Comparison of ENCODE assay signal across 8 cellular contexts in genomic region chr19:18339703-18340102, GRCh38. TPM values are rescaled to one million over a fixed set of nuclear protein-coding genes. Genes with fewer than 3 reads are reported as not detected.
DNase-seq lines count a peak whose midpoint lies in the region; ATAC-seq and TF ChIP-seq lines count a peak whose summit lies in the region.

No MANE protein-coding gene starts in this region.

- ATAC-seq in activated CD8-positive, alpha-beta memory T cell treated with anti-CD3 and anti-CD28 coated beads, Interleukin-2, amount 10 ng/mL, durations not matched to agents 7 days and 5 days: no peak
- ATAC-seq in GM18868 (IDR thresholded peaks at IDR 0.05; ENCODE audit: unreplicated experiment): no peak

- H3K36me3 Mint-ChIP-seq in activated CD8-positive, alpha-beta memory T cell treated with anti-CD3 and anti-CD28 coated beads, Interleukin-2, amount 10 ng/mL, durations not matched to agents 7 days and 5 days: peaks cover 1% of the 10 kb centered on the region
- peaks cover 1% of the 10 kb centered on the region for H3K36me3 Mint-ChIP-seq in chondrocyte (ENCODE audit: low read depth)
- no peaks in the 10 kb centered on the region for H3K36me3 Mint-ChIP-seq in nephron progenitor cell (ENCODE audit: low read depth)

- peaks cover 17% of the 10 kb centered on the region for H3K4me1 Mint-ChIP-seq in activated CD8-positive, alpha-beta memory T cell treated with anti-CD3 and anti-CD28 coated beads, Interleukin-2, amount 10 ng/mL, durations not matched to agents 7 days and 5 days
- H3K4me1 Mint-ChIP-seq in chondrocyte (ENCODE audit: low read depth) (peaks cover 10% of the 10 kb centered on the region), nephron progenitor cell (peaks cover 28% of the 10 kb centered on the region)

- peak overlapping the region; percentile 72 for H3K4me3 Mint-ChIP-seq in activated CD8-positive, alpha-beta memory T cell treated with anti-CD3 and anti-CD28 coated beads, Interleukin-2, amount 10 ng/mL, durations not matched to agents 7 days and 5 days
- H3K4me3 Mint-ChIP-seq in chondrocyte (ENCODE audit: unreplicated experiment) (peak overlapping the region; percentile 74), nephron progenitor cell (peak overlapping the region; percentile 86)

- peak overlapping the region; percentile 80 for H3K27ac Mint-ChIP-seq in activated CD8-positive, alpha-beta memory T cell treated with anti-CD3 and anti-CD28 coated beads, Interleukin-2, amount 10 ng/mL, durations not matched to agents 7 days and 5 days
- H3K27ac Mint-ChIP-seq in chondrocyte (ENCODE audit: unreplicated experiment) (peak overlapping the region; percentile 74), nephron progenitor cell (no peak overlapping the region)

- no peak for DNase-seq in activated CD8-positive, alpha-beta memory T cell treated with anti-CD3 and anti-CD28 coated beads, Interleukin-2, amount 10 ng/mL, durations not matched to agents 7 days and 5 days
- DNase-seq in activated CD8-positive, alpha-beta memory T cell treated with anti-CD3 and anti-CD28 coated beads, Interleukin-2, amount 50 U/mL, for 48 hours: no peak
- DNase-seq in NCI-H524 treated with DMSO at 0.1 percent for 48 hours (lab: John Stamatoyannopoulos, UW) (peak; percentile 46), chondrocyte (ENCODE audit: low spot score) (no peak), nephron progenitor cell (peak; percentile 25), NCI-H2029 (lab: John Stamatoyannopoulos, UW) (no peak)
- no peak for DNase-seq in stimulated activated CD4-positive, alpha-beta T cell treated with anti-CD3 and anti-CD28 coated beads, Interleukin-4, amount 100 ng/mL, for 24 hours

- H3K9me3 Mint-ChIP-seq in activated CD8-positive, alpha-beta memory T cell treated with anti-CD3 and anti-CD28 coated beads, Interleukin-2, amount 10 ng/mL, durations not matched to agents 7 days and 5 days (ENCODE audit: low read depth): no peaks in the 10 kb centered on the region
- no peaks in the 10 kb centered on the region for H3K9me3 Mint-ChIP-seq in chondrocyte (ENCODE audit: low read depth)
- H3K9me3 Mint-ChIP-seq in nephron progenitor cell: no peaks in the 10 kb centered on the region

- CTCF ChIA-PET in activated CD8-positive, alpha-beta memory T cell treated with anti-CD3 and anti-CD28 coated beads, Interleukin-2, amount 10 ng/mL, durations not matched to agents 7 days and 5 days (lab: Charles Lee): interaction anchor here (1.1 to 8.9 kb wide), 16 partner anchors 10 to 148 kb away, joined by 3 to 78 read pairs (median 4); partner anchors contain the start of genes JUND, LSM4 and SSBP4

- peak; percentile 53 for TF ChIP-seq CTCF in chondrocyte (IDR thresholded peaks at IDR 0.05)
- TF ChIP-seq CTCF in nephron progenitor cell (IDR thresholded peaks at IDR 0.05): no peak

- H3K27me3 Mint-ChIP-seq in activated CD8-positive, alpha-beta memory T cell treated with anti-CD3 and anti-CD28 coated beads, Interleukin-2, amount 10 ng/mL, durations not matched to agents 7 days and 5 days: no peaks in the 10 kb centered on the region
- H3K27me3 Mint-ChIP-seq in chondrocyte (ENCODE audit: low read depth): no peaks in the 10 kb centered on the region
- peaks cover 38% of the 10 kb centered on the region for H3K27me3 Mint-ChIP-seq in nephron progenitor cell (ENCODE audit: low read depth, poor library complexity)

RNA-seq across cellular contexts. Expression of gene PGPEP1, which starts 0.7 kb away (rescaled TPM):
- total RNA-seq in activated CD8-positive, alpha-beta memory T cell treated with anti-CD3 and anti-CD28 coated beads, Interleukin-2, amount 10 ng/mL, durations not matched to agents 7 days and 5 days: 10 to 100 TPM; 35.5 to 44.7 TPM
- 18.6 to 21.5 TPM (median 21.1 TPM) in 3 replicates for total RNA-seq in chondrocyte

RNA-seq across cellular contexts. Expression of gene LSM4, which starts 16.8 kb away (rescaled TPM):
- total RNA-seq in activated CD8-positive, alpha-beta memory T cell treated with anti-CD3 and anti-CD28 coated beads, Interleukin-2, amount 10 ng/mL, durations not matched to agents 7 days and 5 days: 100 to 1,000 TPM; 209 to 236 TPM
- total RNA-seq in chondrocyte: 68.1 to 84.8 TPM (median 73.0 TPM) in 3 replicates

RNA-seq across cellular contexts. Expression of gene GDF15, which starts 46.3 kb away (rescaled TPM):
- total RNA-seq in activated CD8-positive, alpha-beta memory T cell treated with anti-CD3 and anti-CD28 coated beads, Interleukin-2, amount 10 ng/mL, durations not matched to agents 7 days and 5 days: not detected
- 6.2 to 149 TPM (median 149 TPM) in 3 replicates for total RNA-seq in chondrocyte

RNA-seq across cellular contexts. Expression of gene LRRC25, which starts 57.7 kb away (rescaled TPM):
- under 1 TPM in 1 of 2 experiments, not detected in 1; 0.12 TPM for total RNA-seq in activated CD8-positive, alpha-beta memory T cell treated with anti-CD3 and anti-CD28 coated beads, Interleukin-2, amount 10 ng/mL, durations not matched to agents 7 days and 5 days
- not detected in 3 replicates for total RNA-seq in chondrocyte

RNA-seq across cellular contexts. Expression of gene JUND, which starts 58.3 kb away (rescaled TPM):
- 100 to 1,000 TPM; 498 to 501 TPM for total RNA-seq in activated CD8-positive, alpha-beta memory T cell treated with anti-CD3 and anti-CD28 coated beads, Interleukin-2, amount 10 ng/mL, durations not matched to agents 7 days and 5 days
- total RNA-seq in chondrocyte: 129 to 181 TPM (median 176 TPM) in 3 replicates

Comparison
In these comparisons a context has a peak if more than half of its experiments do, and no peak if none do; other contexts are left out.
1. DNase-seq: peak in NCI-H524 treated with DMSO at 0.1 percent for 48 hours (single experiment) and nephron progenitor cell (single experiment); none in activated CD8-positive, alpha-beta memory T cell treated with anti-CD3 and anti-CD28 coated beads, Interleukin-2, amount 10 ng/mL, durations not matched to agents 7 days and 5 days (single experiment), activated CD8-positive, alpha-beta memory T cell treated with anti-CD3 and anti-CD28 coated beads, Interleukin-2, amount 50 U/mL, for 48 hours (single experiment), chondrocyte (single experiment), stimulated activated CD4-positive, alpha-beta T cell treated with anti-CD3 and anti-CD28 coated beads, Interleukin-4, amount 100 ng/mL, for 24 hours (single experiment) and NCI-H2029 (single experiment).
2. Peak in every context shown above with its lines, with median percentiles within 50 percentile points of each other: H3K4me3 Mint-ChIP-seq.